ENCODE assay signal across 9 cellular contexts in the genomic region with DNA sequence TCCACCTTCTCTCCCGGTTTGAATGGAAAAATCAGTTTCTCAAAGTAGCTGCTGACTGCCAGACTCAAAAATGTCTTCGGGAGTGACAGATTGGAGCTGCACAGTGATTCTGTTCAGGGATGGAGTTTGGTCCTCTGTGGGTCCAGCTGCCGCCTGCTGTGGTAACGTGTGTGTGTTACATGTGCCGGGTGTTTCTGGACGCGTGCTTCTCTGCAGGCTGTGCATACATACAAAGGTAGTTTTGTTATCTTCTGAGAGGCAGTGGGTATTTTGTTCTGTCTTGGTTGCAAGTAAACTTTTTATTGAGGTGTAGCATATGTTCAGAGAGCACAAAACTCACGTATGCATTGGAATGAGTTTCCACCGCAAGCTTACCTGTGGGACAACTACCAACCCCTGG. TPM values are rescaled to one million over a fixed set of nuclear protein-coding genes. Genes with fewer than 3 reads are reported as not detected.
DNase-seq lines count a peak whose midpoint lies in the region; ATAC-seq and TF ChIP-seq lines count a peak whose summit lies in the region.
"Had no signal": no experiment of that assay in that cellular context is flagged by ENCODE, and none has a peak within 500 bp of the region (broad histone marks: within the 10 kb centered on the region; RNA-seq: fewer than 3 reads in every experiment).

No MANE protein-coding gene starts in this region.

- H3K36me3 ChIP-seq in Caco-2 (ENCODE audit: control insufficient read depth, insufficient read depth, low read length) (peaks cover 4% of the 10 kb centered on the region; the same call in 1 of the 2 replicates), SJSA1 (peaks cover 26% of the 10 kb centered on the region), neural progenitor cell (no peaks in the 10 kb centered on the region)

- H3F3A ChIP-seq in neural progenitor cell (ENCODE audit: low read depth): peaks cover 15% of the 10 kb centered on the region

- no peak overlapping the region for H3K4me2 ChIP-seq in neural progenitor cell

- peak; percentile 5 for ATAC-seq in foreskin keratinocyte
- no peak for ATAC-seq in GM21390 (IDR thresholded peaks at IDR 0.05; ENCODE audit: unreplicated experiment)
- ATAC-seq: naive thymus-derived CD8-positive, alpha-beta T cell had no signal

- H3K4me3 ChIP-seq in Caco-2 (ENCODE audit: low read depth, low read length) (peak overlapping the region; percentile 51), SJSA1 (peak overlapping the region; percentile 55), neural progenitor cell (no peak overlapping the region)

- H3K4me3 Mint-ChIP-seq in Caco-2 (ENCODE audit: unreplicated experiment): peak overlapping the region; percentile 81
- no peak overlapping the region for H3K4me3 Mint-ChIP-seq in neural progenitor cell
- H3K4me3 Mint-ChIP-seq: naive thymus-derived CD8-positive, alpha-beta T cell had no signal

- POLR2A ChIA-PET in Caco-2 (lab: Charles Lee): interaction anchor here (0.5 to 2.9 kb wide), 3 partner anchors 17 to 62 kb away, joined by 5 to 16 read pairs (median 7); no protein-coding TSS in a partner anchor

- H4K20me1 ChIP-seq in neural progenitor cell (ENCODE audit: low read depth): no peaks in the 10 kb centered on the region

- H3K9ac ChIP-seq in neural progenitor cell: no peak overlapping the region

- no peak for TF ChIP-seq CTCF in Caco-2 (IDR thresholded peaks at IDR 0.05; ENCODE audit: insufficient read depth in 1 of 2, low read depth in 1 of 2, low read length in 1 of 2, severe bottlenecking in 1 of 2, unreplicated experiment in 1 of 2)
- TF ChIP-seq CTCF in foreskin keratinocyte (conservative IDR thresholded peaks at IDR 0.05): no peak
- TF ChIP-seq CTCF in neural progenitor cell (IDR thresholded peaks at IDR 0.05): no peak

- BruUV-seq in Caco-2 (replicated peaks; lab: Mats Ljungman, UMichigan): no TSS peak

- peak overlapping the region; percentile 96 for H3K27ac ChIP-seq in SJSA1
- peak overlapping the region; percentile 84 for H3K27ac ChIP-seq in foreskin keratinocyte
- no peak overlapping the region for H3K27ac ChIP-seq in neural progenitor cell

- H3K79me2 ChIP-seq in neural progenitor cell (ENCODE audit: low read depth): no peaks in the 10 kb centered on the region

- CTCF ChIA-PET in Caco-2 (lab: Charles Lee): interaction anchor here (1.1 to 1.3 kb wide), 2 partner anchors 15 to 58 kb away, joined by 3 to 5 read pairs; no protein-coding TSS in a partner anchor

- H2AFZ ChIP-seq in neural progenitor cell (replicated peaks): no peak overlapping the region

- peaks cover 45% of the 10 kb centered on the region for H3K4me1 ChIP-seq in Caco-2
- H3K4me1 ChIP-seq in SJSA1 (replicated peaks): peaks cover 61% of the 10 kb centered on the region
- H3K4me1 ChIP-seq in foreskin keratinocyte: peaks cover 42% of the 10 kb centered on the region
- H3K4me1 ChIP-seq in neural progenitor cell: peaks cover 20% of the 10 kb centered on the region

- intact Hi-C loops in Caco-2 (cut with micrococcal nuclease; ENCODE audit: unreplicated experiment): loop anchor here (1.0 to 2.0 kb wide), 3 partner anchors 17 to 91 kb away; no protein-coding TSS in a partner anchor

- peaks cover 46% of the 10 kb centered on the region for H3K4me1 Mint-ChIP-seq in Caco-2 (ENCODE audit: low read depth, unreplicated experiment)
- peaks cover 40% of the 10 kb centered on the region for H3K4me1 Mint-ChIP-seq in neural progenitor cell

- H3K27me3 Mint-ChIP-seq in Caco-2 (ENCODE audit: insufficient read depth, unreplicated experiment) (no peaks in the 10 kb centered on the region), neural progenitor cell (ENCODE audit: insufficient read depth, low read depth) (no peaks in the 10 kb centered on the region)

- H3K27me3 ChIP-seq in Caco-2 (replicated peaks; ENCODE audit: control insufficient read depth, insufficient read depth, low read length) (no peaks in the 10 kb centered on the region), SJSA1 (replicated peaks) (no peaks in the 10 kb centered on the region), foreskin keratinocyte (no peaks in the 10 kb centered on the region), neural progenitor cell (no peaks in the 10 kb centered on the region)

- H3K9me3 ChIP-seq in Caco-2: no peaks in the 10 kb centered on the region
- H3K9me3 ChIP-seq in SJSA1 (replicated peaks): no peaks in the 10 kb centered on the region
- no peaks in the 10 kb centered on the region for H3K9me3 ChIP-seq in neural progenitor cell (ENCODE audit: low read depth)

- peaks cover 26% of the 10 kb centered on the region for H3K36me3 Mint-ChIP-seq in Caco-2 (ENCODE audit: insufficient read depth, unreplicated experiment)
- H3K36me3 Mint-ChIP-seq in neural progenitor cell: peaks cover 24% of the 10 kb centered on the region
- H3K36me3 Mint-ChIP-seq: naive thymus-derived CD8-positive, alpha-beta T cell had no signal

- DNase-seq in Caco-2 (peak in 1 of 2 experiments; percentile 40), SJSA1 (ENCODE audit: low read depth in 1 of 2, low spot score in 2 of 2) (peak in 1 of 2 experiments; percentile 42), foreskin keratinocyte (no peak), retina (peak; percentile 44), neural progenitor cell (ENCODE audit: low spot score) (no peak), DMS114 treated with DMSO at 0.1 percent for 48 hours (lab: John Stamatoyannopoulos, UW; ENCODE audit: unreplicated experiment) (no peak), LoVo (ENCODE audit: low spot score) (no peak)
- DNase-seq: naive thymus-derived CD8-positive, alpha-beta T cell had no signal

- H3K9me3 Mint-ChIP-seq in Caco-2 (ENCODE audit: unreplicated experiment) (no peaks in the 10 kb centered on the region), neural progenitor cell (no peaks in the 10 kb centered on the region)
- H3K9me3 Mint-ChIP-seq: naive thymus-derived CD8-positive, alpha-beta T cell had no signal

- H3K27ac Mint-ChIP-seq in Caco-2 (ENCODE audit: unreplicated experiment) (peak overlapping the region; percentile 89), neural progenitor cell (no peak overlapping the region)

RNA-seq across cellular contexts. Expression of a gene that starts 41.3 kb away (rescaled TPM):
- total RNA-seq in Caco-2 (2022) (77.5 and 81.5 TPM in 2 replicates), foreskin keratinocyte (110 and 118 TPM in 2 replicates), neural progenitor cell (ENCODE audit: low replicate concordance) (23.2 and 39.9 TPM in 2 replicates)
- 50.0 and 71.7 TPM in 2 replicates for total RNA-seq in SJSA1 (2014; rRNA removed; shearing (Covaris generic))
- polyA plus RNA-seq in foreskin keratinocyte: 134 and 141 TPM in 2 replicates
